ENCODE assay signal across 22 cellular contexts in genomic region chr17:16241906-16242399, GRCh38. TPM values are rescaled to one million over a fixed set of nuclear protein-coding genes. Genes with fewer than 3 reads are reported as not detected.
DNase-seq lines count a peak whose midpoint lies in the region; ATAC-seq, FAIRE-seq and TF ChIP-seq lines count a peak whose summit lies in the region.
"Had no signal": no experiment of that assay in that cellular context is flagged by ENCODE, and none has a peak within 500 bp of the region (broad histone marks: within the 10 kb centered on the region; RNA-seq: fewer than 3 reads in every experiment).

No MANE protein-coding gene starts in this region.

- H3K4me1 ChIP-seq in Panc1 (ENCODE audit: control insufficient read depth, insufficient read depth, low read length) (no peaks in the 10 kb centered on the region), HepG2 (ENCODE audit: insufficient read depth, low read length) (peaks cover 43% of the 10 kb centered on the region), mammary epithelial cell (ENCODE audit: insufficient read depth, low read length) (no peaks in the 10 kb centered on the region)
- H3K4me1 ChIP-seq: BE2C had no signal

- CTCF ChIA-PET in Panc1 (lab: Charles Lee): interaction anchor here (0.6 kb wide), 1 partner anchor 95 kb away, joined by 8 read pairs; no protein-coding TSS in a partner anchor
- CTCF ChIA-PET in HepG2 (lab: Yijun Ruan, JAX; ENCODE audit: low intra/inter-chr PET ratio, low total read pairs): no interaction called here
- CTCF ChIA-PET in mammary epithelial cell (lab: Charles Lee; ENCODE audit: low non-redundant PET): no interaction called here

- no peak overlapping the region for H3K27ac ChIP-seq in Panc1 (ENCODE audit: low read length)
- H3K27ac ChIP-seq in HepG2 (ENCODE audit: extremely low read length, insufficient read depth, low read length): no peak overlapping the region
- no peak overlapping the region for H3K27ac ChIP-seq in mammary epithelial cell (ENCODE audit: insufficient read depth, low read depth, low read length)
- H3K27ac ChIP-seq: A549; BLaER1 treated with 17β-estradiol and CSF1 and Interleukin-3, amounts not matched to agents 10 nM and 100 nM; GM23248 had no signal

- no peak for TF ChIP-seq CTCF in Panc1 (IDR thresholded peaks at IDR 0.05)
- TF ChIP-seq CTCF in HepG2 (CRISPR knock-in tag; IDR thresholded peaks at IDR 0.05): no peak
- TF ChIP-seq CTCF in nephron progenitor cell (IDR thresholded peaks at IDR 0.05): no peak
- no peak for TF ChIP-seq CTCF in mammary epithelial cell (conservative IDR thresholded peaks at IDR 0.05 in 1 of 2, IDR thresholded peaks at IDR 0.05 in 1 of 2; ENCODE audit: extremely low read depth in 1 of 2, insufficient read depth in 1 of 2, low read depth in 1 of 2, low read length in 2 of 2)
- no peak for TF ChIP-seq CTCF in CD14-positive monocyte (IDR thresholded peaks at IDR 0.05)

- dilution Hi-C loops in mammary epithelial cell (cut with HindIII; ENCODE audit: low sequenced_read_pairs): no loop called here

- no peaks in the 10 kb centered on the region for H4K20me1 ChIP-seq in HepG2 (ENCODE audit: insufficient read depth, low read length)
- H4K20me1 ChIP-seq in mammary epithelial cell (ENCODE audit: insufficient read depth, low read length): no peaks in the 10 kb centered on the region

- H3K4me3 Mint-ChIP-seq in nephron progenitor cell (no peak overlapping the region), CD14-positive monocyte (no peak overlapping the region)
- H3K4me3 Mint-ChIP-seq: CD4-positive, alpha-beta memory T cell; HFFc6 had no signal

- FAIRE-seq in HepG2 (lab: Jason Lieb, UNC): no peak
- FAIRE-seq: A549, G401.6, GM12892, H1 had no signal

- ATAC-seq in Panc1: no peak
- no peak for ATAC-seq in HepG2

- H3K36me3 Mint-ChIP-seq in nephron progenitor cell (ENCODE audit: low read depth) (peaks cover 16% of the 10 kb centered on the region), CD14-positive monocyte (peaks cover 0 to 1% of the 10 kb centered on the region in 2 donors)

- H3K9ac ChIP-seq in HepG2 (ENCODE audit: insufficient read depth, low read depth, low read length): no peak overlapping the region
- no peak overlapping the region for H3K9ac ChIP-seq in mammary epithelial cell (ENCODE audit: insufficient read depth, low read length)
- H3K9ac ChIP-seq: BLaER1 treated with 17β-estradiol and CSF1 and Interleukin-3, amounts not matched to agents 10 nM and 100 nM; GM23248 had no signal

- H3K4me2 ChIP-seq in HepG2 (ENCODE audit: low read depth, low read length): no peak overlapping the region
- no peak overlapping the region for H3K4me2 ChIP-seq in mammary epithelial cell (ENCODE audit: insufficient read depth, low read depth, low read length)
- H3K4me2 ChIP-seq: A549; BLaER1 treated with 17β-estradiol and CSF1 and Interleukin-3, amounts not matched to agents 10 nM and 100 nM had no signal

- no peaks in the 10 kb centered on the region for H3K27me3 ChIP-seq in Panc1 (ENCODE audit: control insufficient read depth, insufficient read depth, low read length)
- no peaks in the 10 kb centered on the region for H3K27me3 ChIP-seq in HepG2 (ENCODE audit: control insufficient read depth in 1 of 2, insufficient read depth in 2 of 2, low read length in 2 of 2)
- H3K27me3 ChIP-seq in mammary epithelial cell (ENCODE audit: insufficient read depth, low read length): no peaks in the 10 kb centered on the region
- H3K27me3 ChIP-seq: BE2C; BLaER1 treated with 17β-estradiol and CSF1 and Interleukin-3, amounts not matched to agents 10 nM and 100 nM had no signal

- H3K4me1 Mint-ChIP-seq in nephron progenitor cell (peaks cover 12% of the 10 kb centered on the region), CD14-positive monocyte (peaks cover 11% of the 10 kb centered on the region)

- TF ChIP-seq POLR2A in HepG2 (IDR thresholded peaks at IDR 0.05; ENCODE audit: insufficient read depth in 1 of 2, low read depth in 2 of 2, low read length in 2 of 2): no peak

- DNase-seq in Panc1 (ENCODE audit: low read depth, low spot score) (no peak), HepG2 (ENCODE audit: low spot score) (no peak), nephron progenitor cell (no peak), mammary epithelial cell (no peak), CD14-positive monocyte (ENCODE audit: low spot score) (no peak)
- DNase-seq in activated effector memory CD4-positive, alpha-beta T cell treated with anti-CD3 and anti-CD28 coated beads, Interleukin-2, amount 50 U/mL, for 16 hours: no peak
- DNase-seq: 8988T; ACHN; AML-193; BE2C; Caco-2; CD4-positive, alpha-beta memory T cell; DMS153; DND-41; GM23248; H7; HFFc6 had no signal

- in situ Hi-C loops in Panc1 (cut with HindIII; ENCODE audit: low pct_unique_long_range_greater_than_20kb, low sequenced_read_pairs): no loop called here
- in situ Hi-C loops in HepG2 (cut with HindIII; ENCODE audit: extremely low pct_ligation_motif_present, low pct_unique_long_range_greater_than_20kb): no loop called here
- in situ Hi-C loops in mammary epithelial cell (cut with MboI; ENCODE audit: low sequenced_read_pairs in 2 of 2): no loop called here

- H3K27ac Mint-ChIP-seq in nephron progenitor cell (peak overlapping the region; percentile 54), CD14-positive monocyte (no peak overlapping the region)
- H3K27ac Mint-ChIP-seq: HFFc6 had no signal

- no peak for TF ChIP-seq RAD21 in HepG2 (CRISPR knock-in tag; IDR thresholded peaks at IDR 0.05)

- intact Hi-C loops in Panc1 (cut with micrococcal nuclease; ENCODE audit: unreplicated experiment) (no loop called here), HepG2 (cut with micrococcal nuclease; ENCODE audit: unreplicated experiment) (no loop called here), mammary epithelial cell (cut with micrococcal nuclease) (no loop called here), CD14-positive monocyte (cut with micrococcal nuclease) (no loop called here)

- POLR2A ChIA-PET in Panc1 (lab: Charles Lee): no interaction called here
- POLR2A ChIA-PET in HepG2 (lab: Yijun Ruan, JAX): interaction anchor here (0.6 kb wide), 1 partner anchor 79 kb away, joined by 3 read pairs; no protein-coding TSS in a partner anchor

- no peaks in the 10 kb centered on the region for H3K36me3 ChIP-seq in Panc1 (ENCODE audit: control insufficient read depth, insufficient read depth, low read length)
- no peaks in the 10 kb centered on the region for H3K36me3 ChIP-seq in HepG2 (replicated peaks in 1 of 2; ENCODE audit: control insufficient read depth in 1 of 2, insufficient read depth in 2 of 2, low read length in 2 of 2)
- no peaks in the 10 kb centered on the region for H3K36me3 ChIP-seq in mammary epithelial cell (ENCODE audit: insufficient read depth, low read length)
- H3K36me3 ChIP-seq: BE2C had no signal

- H3K9me3 Mint-ChIP-seq in nephron progenitor cell: peaks cover 1% of the 10 kb centered on the region
- no peaks in the 10 kb centered on the region for H3K9me3 Mint-ChIP-seq in CD14-positive monocyte
- H3K9me3 Mint-ChIP-seq: CD4-positive, alpha-beta memory T cell; HFFc6 had no signal

- TF ChIP-seq EP300 in HepG2 (IDR thresholded peaks at IDR 0.05; ENCODE audit: low read depth in 2 of 2, low read length in 2 of 2) (no peak), HepG2 (CRISPR knock-in tag; IDR thresholded peaks at IDR 0.05; ENCODE audit: borderline replicate concordance) (no peak)

- H3K79me2 ChIP-seq in HepG2 (ENCODE audit: insufficient read depth, low read length): no peaks in the 10 kb centered on the region
- H3K79me2 ChIP-seq in mammary epithelial cell (ENCODE audit: insufficient read depth, low read length): peaks cover 3% of the 10 kb centered on the region

- H3K27me3 Mint-ChIP-seq in nephron progenitor cell (ENCODE audit: low read depth, poor library complexity) (no peaks in the 10 kb centered on the region), CD14-positive monocyte (ENCODE audit: low read depth in 3 of 3) (no peaks in the 10 kb centered on the region)
- H3K27me3 Mint-ChIP-seq: CD4-positive, alpha-beta memory T cell had no signal

- H2AFZ ChIP-seq in HepG2 (ENCODE audit: low read length) (no peak overlapping the region), mammary epithelial cell (ENCODE audit: low read depth, low read length) (no peak overlapping the region)
- H2AFZ ChIP-seq: GM23248 had no signal

- BruUV-seq in Panc1 (replicated peaks; lab: Mats Ljungman, UMichigan) (TSS peak; percentile 55), HepG2 (replicated peaks; lab: Mats Ljungman, UMichigan) (no TSS peak), mammary epithelial cell (replicated peaks; lab: Mats Ljungman, UMichigan) (no TSS peak)

- no peak overlapping the region for H3K4me3 ChIP-seq in Panc1 (ENCODE audit: low read depth in 2 of 2, low read length in 2 of 2)
- H3K4me3 ChIP-seq in HepG2 (replicated peaks in 1 of 3; ENCODE audit: insufficient read depth in 1 of 3, low read depth in 2 of 3, low read length in 3 of 3): no peak overlapping the region
- H3K4me3 ChIP-seq in mammary epithelial cell (replicated peaks in 1 of 3; ENCODE audit: insufficient read depth in 1 of 3, low read depth in 2 of 3, low read length in 3 of 3): no peak overlapping the region
- H3K4me3 ChIP-seq: A549; BLaER1 treated with 17β-estradiol and CSF1 and Interleukin-3, amounts not matched to agents 10 nM and 100 nM; GM23248 had no signal

- H3K9me3 ChIP-seq in Panc1 (ENCODE audit: control insufficient read depth, insufficient read depth, low read depth, low read length): no peaks in the 10 kb centered on the region
- H3K9me3 ChIP-seq in HepG2 (ENCODE audit: low read length): no peaks in the 10 kb centered on the region
- no peaks in the 10 kb centered on the region for H3K9me3 ChIP-seq in mammary epithelial cell (replicated peaks; ENCODE audit: insufficient read depth, low read length)
- H3K9me3 ChIP-seq: A549; BE2C; BLaER1 treated with 17β-estradiol and CSF1 and Interleukin-3, amounts not matched to agents 10 nM and 100 nM; Caco-2 had no signal

RNA-seq across cellular contexts. Expression of gene PIGL, which starts 24.9 kb away (rescaled TPM):
- total RNA-seq in Panc1 (2021; ENCODE audit: unreplicated experiment) (14.8 TPM), HepG2 (2016; rRNA removed; fragmentation: Illumina TruSeq; extraction: Trizol) (9.8 and 28.5 TPM in 2 replicates), mammary epithelial cell (10 to 100 TPM; 26.9 to 27.5 TPM)
- 8.3 TPM for polyA plus RNA-seq in Panc1 (2012; ENCODE audit: insufficient read length)
- 7.4 and 8.4 TPM in 2 replicates for total RNA-seq in HepG2 (2016; cell fraction: cytosol; rRNA removed; fragmentation: Illumina TruSeq; extraction: Trizol; ENCODE audit: low read depth)
- total RNA-seq in HepG2 (2016; cell fraction: insoluble cytoplasmic fraction; rRNA removed; fragmentation: Illumina TruSeq; extraction: Trizol): 9.8 and 25.0 TPM in 2 replicates
- 8.9 and 10.6 TPM in 2 replicates for total RNA-seq in HepG2 (2016; cell fraction: membrane; rRNA removed; fragmentation: Illumina TruSeq; extraction: Trizol)
- total RNA-seq in HepG2 (2016; cell fraction: nucleus; rRNA removed; fragmentation: Illumina TruSeq; extraction: Trizol): 39.8 and 46.5 TPM in 2 replicates
- polyA plus RNA-seq in HepG2 (2011; rRNA removed) (63.8 and 89.6 TPM in 2 replicates), mammary epithelial cell (16.2 TPM), CD14-positive monocyte (1 to 10 TPM; 3.6 to 4.0 TPM)
- polyA plus RNA-seq in HepG2 (2011; cell fraction: cytosol; rRNA removed): 27.7 and 28.2 TPM in 2 replicates
- 389 and 455 TPM in 2 replicates for polyA plus RNA-seq in HepG2 (2011; cell fraction: nucleus; rRNA removed)
- 42.2 and 50.5 TPM in 2 replicates for polyA plus RNA-seq in HepG2 (2012)
- polyA plus RNA-seq in HepG2 (2016; cell fraction: cytosol; fragmentation: Illumina TruSeq; extraction: Trizol; ENCODE audit: low read depth): 3.6 and 3.9 TPM in 2 replicates
- polyA plus RNA-seq in HepG2 (2016; cell fraction: insoluble cytoplasmic fraction; fragmentation: Illumina TruSeq; extraction: Trizol; ENCODE audit: low read depth): 9.6 and 11.6 TPM in 2 replicates
- polyA plus RNA-seq in HepG2 (2016; cell fraction: membrane; fragmentation: Illumina TruSeq; extraction: Trizol; ENCODE audit: low read depth): 4.3 and 5.4 TPM in 2 replicates
- 49.3 and 55.4 TPM in 2 replicates for polyA plus RNA-seq in HepG2 (2016; cell fraction: nucleus; fragmentation: Illumina TruSeq; extraction: Trizol; ENCODE audit: insufficient read depth, low read depth)
- 28.9 and 42.8 TPM in 2 replicates for polyA minus RNA-seq in HepG2 (2011; rRNA and poly(A)+ RNA removed; ENCODE audit: low replicate concordance)
- polyA minus RNA-seq in HepG2 (2011; cell fraction: cytosol; rRNA and poly(A)+ RNA removed): 9.2 and 9.4 TPM in 2 replicates
- polyA minus RNA-seq in HepG2 (2011; cell fraction: nucleus; rRNA and poly(A)+ RNA removed): 78.7 and 99.5 TPM in 2 replicates
- polyA minus RNA-seq in mammary epithelial cell: not detected

RNA-seq across cellular contexts. Expression of gene NCOR1, which starts 26.6 kb away (rescaled TPM):
- total RNA-seq in Panc1 (2021; ENCODE audit: unreplicated experiment) (83.8 TPM), HepG2 (2016; rRNA removed; fragmentation: Illumina TruSeq; extraction: Trizol) (57.0 and 80.4 TPM in 2 replicates), mammary epithelial cell (100 to 1,000 TPM in 1 of 2 donors, 10 to 100 TPM in 1; 98.7 to 116 TPM)
- 48.7 TPM for polyA plus RNA-seq in Panc1 (2012; ENCODE audit: insufficient read length)
- total RNA-seq in HepG2 (2016; cell fraction: cytosol; rRNA removed; fragmentation: Illumina TruSeq; extraction: Trizol; ENCODE audit: low read depth): 22.7 and 28.3 TPM in 2 replicates
- total RNA-seq in HepG2 (2016; cell fraction: insoluble cytoplasmic fraction; rRNA removed; fragmentation: Illumina TruSeq; extraction: Trizol): 55.2 and 73.8 TPM in 2 replicates
- 34.0 and 36.2 TPM in 2 replicates for total RNA-seq in HepG2 (2016; cell fraction: membrane; rRNA removed; fragmentation: Illumina TruSeq; extraction: Trizol)
- total RNA-seq in HepG2 (2016; cell fraction: nucleus; rRNA removed; fragmentation: Illumina TruSeq; extraction: Trizol): 89.2 and 101 TPM in 2 replicates
- polyA plus RNA-seq in HepG2 (2011; rRNA removed) (65.5 and 71.7 TPM in 2 replicates), mammary epithelial cell (59.8 TPM), CD14-positive monocyte (10 to 100 TPM; 23.2 to 47.0 TPM)
- 55.8 and 62.9 TPM in 2 replicates for polyA plus RNA-seq in HepG2 (2011; cell fraction: cytosol; rRNA removed)
- 116 and 122 TPM in 2 replicates for polyA plus RNA-seq in HepG2 (2011; cell fraction: nucleus; rRNA removed)
- 42.3 and 47.6 TPM in 2 replicates for polyA plus RNA-seq in HepG2 (2012)
- 3.8 and 4.9 TPM in 2 replicates for polyA plus RNA-seq in HepG2 (2016; cell fraction: cytosol; fragmentation: Illumina TruSeq; extraction: Trizol; ENCODE audit: low read depth)
- polyA plus RNA-seq in HepG2 (2016; cell fraction: insoluble cytoplasmic fraction; fragmentation: Illumina TruSeq; extraction: Trizol; ENCODE audit: low read depth): 80.6 and 82.5 TPM in 2 replicates
- 11.3 TPM in 2 replicates for polyA plus RNA-seq in HepG2 (2016; cell fraction: membrane; fragmentation: Illumina TruSeq; extraction: Trizol; ENCODE audit: low read depth)
- polyA plus RNA-seq in HepG2 (2016; cell fraction: nucleus; fragmentation: Illumina TruSeq; extraction: Trizol; ENCODE audit: insufficient read depth, low read depth): 85.3 and 89.2 TPM in 2 replicates
- 273 and 332 TPM in 2 replicates for polyA minus RNA-seq in HepG2 (2011; rRNA and poly(A)+ RNA removed; ENCODE audit: low replicate concordance)
- polyA minus RNA-seq in HepG2 (2011; cell fraction: cytosol; rRNA and poly(A)+ RNA removed): 62.3 and 64.1 TPM in 2 replicates
- 263 and 278 TPM in 2 replicates for polyA minus RNA-seq in HepG2 (2011; cell fraction: nucleus; rRNA and poly(A)+ RNA removed)
- polyA minus RNA-seq in mammary epithelial cell: 213 TPM
